In genomic region chr17:57401556-57402488, GRCh38 we compare ENCODE assay signal across 11 cellular contexts.
DNase-seq lines count a peak whose midpoint lies in the region; ATAC-seq and TF ChIP-seq lines count a peak whose summit lies in the region.
"Had no signal": no experiment of that assay in that cellular context is flagged by ENCODE, and none has a peak within 500 bp of the region (broad histone marks: within the 10 kb centered on the region; RNA-seq: fewer than 3 reads in every experiment).

No MANE protein-coding gene starts in this region.

- H2AK5ac ChIP-seq in trophoblast cell (ENCODE audit: low read length) = no peak overlapping the region

- H3K9me3 ChIP-seq in trophoblast cell (ENCODE audit: insufficient read depth, low read depth, low read length) = no peaks in the 10 kb centered on the region

- no peaks in the 10 kb centered on the region for H3K27me3 Mint-ChIP-seq in natural killer cell (ENCODE audit: low read depth in 2 of 2)

- H4K8ac ChIP-seq in trophoblast cell (ENCODE audit: low read depth, low read length) = no peak overlapping the region

- peak overlapping the region; percentile 36 for H3K18ac ChIP-seq in trophoblast cell (ENCODE audit: low read length)

- H3K4ac ChIP-seq in trophoblast cell (ENCODE audit: low read depth, low read length) = no peak overlapping the region

- no peak overlapping the region for H3K4me2 ChIP-seq in trophoblast cell (ENCODE audit: low read length)
- H3K4me2 ChIP-seq: PC-9 had no signal

- no peak overlapping the region for H4K12ac ChIP-seq in trophoblast cell (ENCODE audit: low read depth, low read length)

- no peaks in the 10 kb centered on the region for H3K27me3 ChIP-seq in trophoblast cell (ENCODE audit: insufficient read depth, low read length)

- H3K36me3 ChIP-seq in trophoblast cell (ENCODE audit: control insufficient read depth in 1 of 2, insufficient read depth in 2 of 2, low read length in 2 of 2) = peaks cover 12 to 17% of the 10 kb centered on the region in 2 experiments

- H2BK120ac ChIP-seq in trophoblast cell (ENCODE audit: insufficient read depth, low read length, poor library complexity) = peak overlapping the region; percentile 6

- intact Hi-C loops in natural killer cell (cut with micrococcal nuclease) = no loop called here

- H3K4me1 ChIP-seq in trophoblast cell (ENCODE audit: control insufficient read depth in 1 of 2, insufficient read depth in 2 of 2, low read length in 2 of 2) = peaks cover 8 to 19% of the 10 kb centered on the region in 2 experiments

- peak overlapping the region; percentile 16 for H3K14ac ChIP-seq in trophoblast cell (ENCODE audit: low read length)

- no peak overlapping the region for H2BK5ac ChIP-seq in trophoblast cell (ENCODE audit: low read depth, low read length, poor library complexity)

- ATAC-seq in GM21381 (IDR thresholded peaks at IDR 0.05; ENCODE audit: unreplicated experiment) = no peak
- ATAC-seq in natural killer cell = no peak
- ATAC-seq: sciatic nerve had no signal

- H4K91ac ChIP-seq in trophoblast cell (ENCODE audit: low read depth, low read length) = peak overlapping the region; percentile 10

- H3K79me1 ChIP-seq in trophoblast cell (ENCODE audit: low read length) = peaks cover 3% of the 10 kb centered on the region

- H3K79me2 ChIP-seq in trophoblast cell (ENCODE audit: control insufficient read depth, insufficient read depth, low read length, poor library complexity) = peaks cover 2% of the 10 kb centered on the region

- H3K4me3 ChIP-seq in GM12875 (ENCODE audit: low read depth, low read length) (no peak overlapping the region), epithelial cell of proximal tubule (ENCODE audit: low read depth, low read length) (no peak overlapping the region), trophoblast cell (ENCODE audit: low read depth, low read length) (no peak overlapping the region)
- H3K4me3 ChIP-seq: PC-9 had no signal

- no peak overlapping the region for H3K27ac ChIP-seq in trophoblast cell (ENCODE audit: low read depth, low read length)
- H3K27ac ChIP-seq: PC-9 had no signal

- no CpG with 5 or more reads among the region's 15 CpGs for whole genome bisulfite sequencing in trophoblast cell (ENCODE audit: extremely low coverage, insufficient coverage, insufficient read length)

- peaks cover 12 to 25% of the 10 kb centered on the region in 2 donors for H3K4me1 Mint-ChIP-seq in natural killer cell

- no peaks in the 10 kb centered on the region for H3K36me3 Mint-ChIP-seq in natural killer cell

- peak overlapping the region; percentile 33 for H2BK12ac ChIP-seq in trophoblast cell (ENCODE audit: low read length)

- H3K9me3 Mint-ChIP-seq in natural killer cell = no peaks in the 10 kb centered on the region

- no peak overlapping the region for H3K23ac ChIP-seq in trophoblast cell (ENCODE audit: low read length)

- no peak overlapping the region for H3K4me3 Mint-ChIP-seq in natural killer cell

- TF ChIP-seq CTCF in GM12875 (IDR thresholded peaks at IDR 0.05; ENCODE audit: borderline replicate concordance, insufficient read depth, low read depth, low read length) (0 out of 2 replicates have a peak, but pooled peaks have one; percentile 10), epithelial cell of proximal tubule (conservative IDR thresholded peaks at IDR 0.05; ENCODE audit: low read depth, low read length) (peak; percentile 37), natural killer cell (IDR thresholded peaks at IDR 0.05) (no peak)

- DNase-seq in NCI-H460 (ENCODE audit: extremely low read depth, low read depth) = peak; percentile 6
- no peak for DNase-seq in epithelial cell of proximal tubule (ENCODE audit: low read depth)
- DNase-seq in trophoblast cell = peak in 1 of 2 donors; percentile 14
- DNase-seq in stimulated activated CD4-positive, alpha-beta T cell treated with anti-CD3 and anti-CD28 coated beads, Interleukin-2, amount 100 ng/mL, for 24 hours = no peak
- no peak for DNase-seq in natural killer cell
- DNase-seq: activated T-cell treated with anti-CD3 and anti-CD28 coated beads, Interleukin-2, amount 50 U/mL, for 1 hour; central memory CD4-positive, alpha-beta T cell; PC-9 had no signal

- no peak overlapping the region for H2AFZ ChIP-seq in trophoblast cell (ENCODE audit: insufficient read depth, low read length, poor library complexity)
- H2AFZ ChIP-seq: PC-9 had no signal

- H3K9ac ChIP-seq in trophoblast cell (ENCODE audit: low read length) = no peak overlapping the region

- no peak overlapping the region for H3K27ac Mint-ChIP-seq in natural killer cell
